1 cellular context compared by ENCODE assay signal in genomic region chr5:175443514-175444059, GRCh38.
TF ChIP-seq lines count a peak whose summit lies in the region.

No MANE protein-coding gene starts in this region.

TF ChIP-seq in GM23338, 12 proteins besides CTCF, POLR2A, EP300 and RAD21 (continued from another document):
- TF ChIP-seq ZNF462 (CRISPR knock-in tag; IDR thresholded peaks at IDR 0.05) (no peak), CREB1 (CRISPR knock-in tag; IDR thresholded peaks at IDR 0.05; ENCODE audit: low read depth) (no peak), EZH2phosphoT487 (IDR thresholded peaks at IDR 0.05; ENCODE audit: unreplicated experiment) (no peak), ZNF331 (CRISPR knock-in tag; IDR thresholded peaks at IDR 0.05; ENCODE audit: low read depth) (no peak), NANOG (IDR thresholded peaks at IDR 0.05; ENCODE audit: borderline replicate concordance) (no peak), ETS1 (IDR thresholded peaks at IDR 0.05) (no peak), JUNB (IDR thresholded peaks at IDR 0.05; ENCODE audit: unreplicated experiment) (no peak), POLR2AphosphoS5 (IDR thresholded peaks at IDR 0.05; ENCODE audit: low read depth) (no peak)
